ENCODE assay signal across 16 cellular contexts in genomic region chr20:50426865-50427739, GRCh38.
DNase-seq lines count a peak whose midpoint lies in the region; ATAC-seq, FAIRE-seq and TF ChIP-seq lines count a peak whose summit lies in the region.
"Had no signal": no experiment of that assay in that cellular context is flagged by ENCODE, and none has a peak within 500 bp of the region (broad histone marks: within the 10 kb centered on the region; RNA-seq: fewer than 3 reads in every experiment).

No MANE protein-coding gene starts in this region.

- H3K27ac Mint-ChIP-seq in T-helper 1 cell treated with Interleukin-12 subunit alpha and Interleukin-12 subunit beta and Interleukin-4 antibody, amounts not matched to agents 30 μg/mL and 1 μg/mL, for 36 hours: peak overlapping the region; percentile 38
- no peak overlapping the region for H3K27ac Mint-ChIP-seq in astrocyte (ENCODE audit: unreplicated experiment)
- H3K27ac Mint-ChIP-seq: activated naive CD4-positive, alpha-beta T cell treated with anti-CD3 and anti-CD28 coated beads, Interleukin-2, amount 50 U/mL, for 24 hours; T-cell had no signal

- H3K27ac ChIP-seq in astrocyte (ENCODE audit: low read depth, low read length) (no peak overlapping the region), right lobe of liver (peak overlapping the region in 1 of 3 donors; percentile 55), uterus (peak overlapping the region; percentile 8 to 46), sigmoid colon (no peak overlapping the region)
- H3K27ac ChIP-seq: suprapubic skin had no signal

- H3K4me2 ChIP-seq in astrocyte (ENCODE audit: low read length): no peak overlapping the region

- no peak overlapping the region for H3K4me3 Mint-ChIP-seq in T-helper 1 cell treated with Interleukin-12 subunit alpha and Interleukin-12 subunit beta and Interleukin-4 antibody, amounts not matched to agents 30 μg/mL and 1 μg/mL, for 36 hours
- H3K4me3 Mint-ChIP-seq in astrocyte (ENCODE audit: unreplicated experiment): no peak overlapping the region
- H3K4me3 Mint-ChIP-seq: activated naive CD4-positive, alpha-beta T cell treated with anti-CD3 and anti-CD28 coated beads, Interleukin-2, amount 50 U/mL, for 24 hours; T-cell had no signal

- no peak for DNase-seq in T-helper 1 cell
- DNase-seq in astrocyte (ENCODE audit: low read depth): no peak
- DNase-seq in right lobe of liver: no peak
- DNase-seq in uterus: no peak
- no peak for DNase-seq in urothelium cell line (ENCODE audit: low spot score)
- DNase-seq in sigmoid colon: no peak
- DNase-seq: activated CD4-positive, alpha-beta T cell treated with anti-CD3 and anti-CD28 coated beads for 1 hour; H7; left colon; NCI-H1092; NCI-H774; T-cell had no signal

- H3K9me3 ChIP-seq in astrocyte (ENCODE audit: insufficient read depth, low read depth, low read length): no peaks in the 10 kb centered on the region
- H3K9me3 ChIP-seq in right lobe of liver: no peaks in the 10 kb centered on the region
- H3K9me3 ChIP-seq in uterus: no peaks in the 10 kb centered on the region
- H3K9me3 ChIP-seq in sigmoid colon: no peaks in the 10 kb centered on the region
- H3K9me3 ChIP-seq: suprapubic skin had no signal

- no peaks in the 10 kb centered on the region for H4K20me1 ChIP-seq in astrocyte (ENCODE audit: insufficient read depth, low read length)

- H3K9me3 Mint-ChIP-seq in T-helper 1 cell treated with Interleukin-12 subunit alpha and Interleukin-12 subunit beta and Interleukin-4 antibody, amounts not matched to agents 30 μg/mL and 1 μg/mL, for 36 hours: no peaks in the 10 kb centered on the region
- H3K9me3 Mint-ChIP-seq in astrocyte (ENCODE audit: unreplicated experiment): no peaks in the 10 kb centered on the region
- H3K9me3 Mint-ChIP-seq: activated naive CD4-positive, alpha-beta T cell treated with anti-CD3 and anti-CD28 coated beads, Interleukin-2, amount 50 U/mL, for 24 hours; T-cell had no signal

- TF ChIP-seq POLR2A in right lobe of liver (IDR thresholded peaks at IDR 0.05) (no peak), uterus (IDR thresholded peaks at IDR 0.05) (no peak), sigmoid colon (IDR thresholded peaks at IDR 0.05) (no peak)

- no peak overlapping the region for H3K9ac ChIP-seq in astrocyte (ENCODE audit: low read length)

- TF ChIP-seq CTCF in astrocyte (IDR thresholded peaks at IDR 0.05; ENCODE audit: insufficient read depth, low read depth, low read length): no peak
- no peak for TF ChIP-seq CTCF in right lobe of liver (IDR thresholded peaks at IDR 0.05)
- no peak for TF ChIP-seq CTCF in uterus (IDR thresholded peaks at IDR 0.05)
- no peak for TF ChIP-seq CTCF in sigmoid colon (IDR thresholded peaks at IDR 0.05)

- H3K27me3 ChIP-seq in astrocyte (ENCODE audit: insufficient read depth, low read length): no peaks in the 10 kb centered on the region
- no peaks in the 10 kb centered on the region for H3K27me3 ChIP-seq in right lobe of liver
- no peaks in the 10 kb centered on the region for H3K27me3 ChIP-seq in uterus
- no peaks in the 10 kb centered on the region for H3K27me3 ChIP-seq in sigmoid colon
- H3K27me3 ChIP-seq: suprapubic skin had no signal

- no peak for TF ChIP-seq EP300 in sigmoid colon (IDR thresholded peaks at IDR 0.05)

- H2AFZ ChIP-seq in astrocyte (ENCODE audit: low read depth, low read length): peak overlapping the region; percentile 21

- FAIRE-seq in astrocyte (lab: Jason Lieb, UNC) (no peak), urothelium cell line (lab: Jason Lieb, UNC) (no peak)

- H3K4me1 ChIP-seq in astrocyte (ENCODE audit: insufficient read depth, low read length) (peaks cover 24% of the 10 kb centered on the region), right lobe of liver (peaks cover 0 to 23% (median 9%) of the 10 kb centered on the region in 4 donors), uterus (peaks cover 0 to 7% of the 10 kb centered on the region in 2 donors), sigmoid colon (peaks cover 0 to 27% (median 16%) of the 10 kb centered on the region in 4 donors)

- intact Hi-C loops in right lobe of liver (cut with DNase I) (no loop called here), uterus (cut with DNase I; ENCODE audit: low total_unique reads) (no loop called here), sigmoid colon (cut with DNase I) (no loop called here)

- H3K4me1 Mint-ChIP-seq in T-helper 1 cell treated with Interleukin-12 subunit alpha and Interleukin-12 subunit beta and Interleukin-4 antibody, amounts not matched to agents 30 μg/mL and 1 μg/mL, for 36 hours (ENCODE audit: low read depth): peaks cover 2% of the 10 kb centered on the region
- H3K4me1 Mint-ChIP-seq in astrocyte (ENCODE audit: low read depth, unreplicated experiment): peaks cover 8% of the 10 kb centered on the region
- H3K4me1 Mint-ChIP-seq: activated naive CD4-positive, alpha-beta T cell treated with anti-CD3 and anti-CD28 coated beads, Interleukin-2, amount 50 U/mL, for 24 hours; T-cell had no signal

- H3K36me3 Mint-ChIP-seq in T-helper 1 cell treated with Interleukin-12 subunit alpha and Interleukin-12 subunit beta and Interleukin-4 antibody, amounts not matched to agents 30 μg/mL and 1 μg/mL, for 36 hours (ENCODE audit: low read depth): no peaks in the 10 kb centered on the region
- H3K36me3 Mint-ChIP-seq in astrocyte (ENCODE audit: low read depth, unreplicated experiment): no peaks in the 10 kb centered on the region
- H3K36me3 Mint-ChIP-seq: activated naive CD4-positive, alpha-beta T cell treated with anti-CD3 and anti-CD28 coated beads, Interleukin-2, amount 50 U/mL, for 24 hours; T-cell had no signal

- H3K27me3 Mint-ChIP-seq in T-helper 1 cell treated with Interleukin-12 subunit alpha and Interleukin-12 subunit beta and Interleukin-4 antibody, amounts not matched to agents 30 μg/mL and 1 μg/mL, for 36 hours (ENCODE audit: low read depth): peaks cover 21% of the 10 kb centered on the region
- peaks cover 4% of the 10 kb centered on the region for H3K27me3 Mint-ChIP-seq in astrocyte (ENCODE audit: low read depth, unreplicated experiment)

- WGBS in right lobe of liver (ENCODE audit: insufficient coverage, low coverage, low lambda C conversion rate, missing lambda C conversion rate): 71% methylated on average over 3 of the region's 6 CpGs
- WGBS in sigmoid colon, 2 donors: 70 to 74% methylated on average over 6 of the region's 6 CpGs

- H3K4me3 ChIP-seq in astrocyte (ENCODE audit: insufficient read depth, low read depth, low read length): no peak overlapping the region
- H3K4me3 ChIP-seq in right lobe of liver: no peak overlapping the region
- no peak overlapping the region for H3K4me3 ChIP-seq in uterus
- no peak overlapping the region for H3K4me3 ChIP-seq in sigmoid colon
- H3K4me3 ChIP-seq: suprapubic skin had no signal

- H3K36me3 ChIP-seq in astrocyte (ENCODE audit: insufficient read depth, low read length): no peaks in the 10 kb centered on the region
- no peaks in the 10 kb centered on the region for H3K36me3 ChIP-seq in right lobe of liver
- no peaks in the 10 kb centered on the region for H3K36me3 ChIP-seq in uterus
- no peaks in the 10 kb centered on the region for H3K36me3 ChIP-seq in sigmoid colon
- H3K36me3 ChIP-seq: suprapubic skin had no signal

- ATAC-seq in right lobe of liver (peak; percentile 37 to 84 (median 60)), HG02885 (IDR thresholded peaks at IDR 0.05; ENCODE audit: poor library complexity, unreplicated experiment) (no peak)
- ATAC-seq: left colon, T-cell had no signal

- no peaks in the 10 kb centered on the region for H3K79me2 ChIP-seq in astrocyte (ENCODE audit: insufficient read depth, low read length)

Comparison
In these comparisons a context has a peak if more than half of its experiments do, and no peak if none do; other contexts are left out.
1. H3K27ac ChIP-seq: peak in uterus (2 of 2); none in astrocyte (single experiment) and sigmoid colon (0 of 4).